1 cellular context compared by ENCODE assay signal in the genomic region with DNA sequence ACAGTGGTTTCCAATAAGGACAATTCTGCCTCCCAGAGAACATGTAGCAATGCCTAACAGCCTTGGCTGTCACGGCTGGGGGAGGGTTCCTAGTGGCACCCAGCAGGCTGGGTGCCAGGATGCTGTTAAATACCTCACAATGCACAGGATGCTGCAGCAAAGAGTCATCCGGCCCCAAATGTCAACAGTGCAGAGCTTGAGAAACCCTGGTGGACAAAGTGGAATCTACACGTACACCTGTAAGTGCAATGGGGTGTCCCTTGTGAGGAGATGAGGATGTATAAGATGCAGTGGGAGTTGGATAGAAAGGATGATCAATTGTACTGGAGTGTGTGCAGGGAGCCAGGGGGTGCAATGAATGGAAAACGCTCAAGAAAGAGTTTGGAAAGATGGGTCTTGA.
TF ChIP-seq lines count a peak whose summit lies in the region.

No MANE protein-coding gene starts in this region.

TF ChIP-seq in SK-N-SH, 30 proteins besides CTCF, POLR2A, EP300 and RAD21 (continued from another document):
- TF ChIP-seq, protein P1, sequence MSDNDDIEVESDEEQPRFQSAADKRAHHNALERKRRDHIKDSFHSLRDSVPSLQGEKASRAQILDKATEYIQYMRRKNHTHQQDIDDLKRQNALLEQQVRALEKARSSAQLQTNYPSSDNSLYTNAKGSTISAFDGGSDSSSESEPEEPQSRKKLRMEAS (IDR thresholded peaks at IDR 0.05; ENCODE audit: low read depth), result no peak
- no peak for TF ChIP-seq SIN3A (IDR thresholded peaks at IDR 0.05; ENCODE audit: borderline replicate concordance, low read depth, low read length)
